20 cellular contexts compared by ENCODE assay signal in genomic region chr3:126903521-126903920, GRCh38.
"Had no signal": no experiment of that assay in that cellular context is flagged by ENCODE, and none has a peak within 500 bp of the region (broad histone marks: within the 10 kb centered on the region; RNA-seq: fewer than 3 reads in every experiment).

No MANE protein-coding gene starts in this region.

- H3K27me3 Mint-ChIP-seq: activated naive CD8-positive, alpha-beta T cell treated with anti-CD3 and anti-CD28 coated beads for 36 hours had no signal

- H3K27ac Mint-ChIP-seq: activated naive CD8-positive, alpha-beta T cell treated with anti-CD3 and anti-CD28 coated beads for 36 hours; mesothelial cell of epicardium; natural killer cell treated with Interleukin-12 subunit alpha and Interleukin-12 subunit beta and Interleukin-15 and Interleukin-18, amount 100 ng/mL, for 72 hours; WTC11 had no signal

- H3K9me3 Mint-ChIP-seq: activated naive CD8-positive, alpha-beta T cell treated with anti-CD3 and anti-CD28 coated beads for 36 hours; mesothelial cell of epicardium; natural killer cell treated with Interleukin-12 subunit alpha and Interleukin-12 subunit beta and Interleukin-15 and Interleukin-18, amount 100 ng/mL, for 72 hours; WTC11 had no signal

- H3K9me3 ChIP-seq: breast epithelium, heart left ventricle, neutrophil, right lobe of liver, thyroid gland had no signal

- H3K4me1 Mint-ChIP-seq: mesothelial cell of epicardium, WTC11 had no signal

- H3K36me3 Mint-ChIP-seq: natural killer cell treated with Interleukin-12 subunit alpha and Interleukin-12 subunit beta and Interleukin-15 and Interleukin-18, amount 100 ng/mL, for 72 hours had no signal

- H3K4me1 ChIP-seq: breast epithelium, right lobe of liver, thyroid gland had no signal

- ATAC-seq: left lobe of liver; natural killer cell treated with Interleukin-12 subunit alpha and Interleukin-12 subunit beta and Interleukin-15 and Interleukin-18, amount 100 ng/mL, for 72 hours; right lobe of liver; WTC11 had no signal

- H3K4me3 ChIP-seq: breast epithelium, coronary artery, heart left ventricle, right lobe of liver, thyroid gland had no signal

- H3K27me3 ChIP-seq: breast epithelium, right lobe of liver, thyroid gland had no signal

- H3K4me3 Mint-ChIP-seq: activated naive CD8-positive, alpha-beta T cell treated with anti-CD3 and anti-CD28 coated beads for 36 hours; mesothelial cell of epicardium; natural killer cell treated with Interleukin-12 subunit alpha and Interleukin-12 subunit beta and Interleukin-15 and Interleukin-18, amount 100 ng/mL, for 72 hours; WTC11 had no signal

- H3K27ac ChIP-seq: breast epithelium, coronary artery, epithelial cell of prostate, heart left ventricle, neutrophil, right lobe of liver, thyroid gland had no signal

- DNase-seq: activated CD4-positive, alpha-beta T cell treated with anti-CD3 and anti-CD28 coated beads, Interleukin-2, amount 50 U/mL, for 4 hours; activated naive CD4-positive, alpha-beta T cell treated with Interleukin-2 at 50 U/mL for 16 hours; activated naive CD8-positive, alpha-beta T cell treated with anti-CD3 and anti-CD28 coated beads for 36 hours; activated T-cell treated with anti-CD3 and anti-CD28 coated beads, Interleukin-2, amount 50 U/mL, for 48 hours; amniotic stem cell; heart left ventricle; posterior cingulate gyrus; right lobe of liver; stimulated activated CD4-positive, alpha-beta T cell treated with anti-CD3 and anti-CD28 coated beads, Interleukin-4, amount 100 ng/mL, for 1 hour; stimulated activated naive CD4-positive, alpha-beta T cell; T-helper 1 cell; thyroid gland had no signal

- H3K36me3 ChIP-seq: breast epithelium, heart left ventricle, neutrophil, right lobe of liver, thyroid gland had no signal
